11 cellular contexts compared by ENCODE assay signal in the genomic region with DNA sequence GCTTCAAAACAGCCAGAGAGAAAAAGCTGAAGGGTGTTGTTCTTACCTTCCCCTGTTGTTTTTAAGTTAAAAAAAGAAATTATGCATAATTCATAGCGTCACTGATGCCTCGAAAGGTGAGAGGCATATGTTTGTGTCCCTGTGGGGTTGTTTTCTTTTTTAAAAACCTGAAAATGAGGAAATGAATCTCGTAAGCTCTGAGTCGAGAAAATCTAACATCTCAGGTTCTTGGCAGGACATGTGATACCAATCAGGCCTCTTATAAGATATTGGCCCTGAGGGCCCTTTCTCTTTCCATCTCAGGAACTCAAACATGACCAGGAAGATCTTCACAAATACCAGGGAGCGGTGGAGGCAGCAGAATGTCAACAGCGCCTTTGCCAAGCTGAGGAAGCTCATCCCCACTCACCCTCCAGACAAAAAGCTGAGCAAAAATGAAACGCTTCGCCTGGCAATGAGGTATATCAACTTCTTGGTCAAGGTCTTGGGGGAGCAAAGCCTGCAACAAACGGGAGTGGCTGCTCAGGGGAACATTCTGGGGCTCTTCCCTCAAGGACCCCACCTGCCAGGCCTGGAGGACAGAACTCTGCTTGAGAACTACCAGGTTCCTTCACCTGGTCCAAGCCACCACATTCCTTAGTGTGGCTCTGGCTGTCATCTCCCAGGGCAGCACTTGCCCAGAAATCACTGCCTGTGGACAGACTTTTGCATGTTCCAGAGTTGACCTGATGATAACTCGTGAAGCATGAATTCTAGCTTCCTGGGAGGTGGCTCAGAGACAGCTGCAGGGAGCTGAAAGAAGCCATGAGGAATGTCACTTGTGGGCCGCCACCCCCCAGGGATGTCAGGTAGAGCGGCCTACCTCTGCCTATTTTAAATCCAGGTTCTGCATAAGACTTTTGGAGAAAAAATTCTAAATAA. TPM values are rescaled to one million over a fixed set of nuclear protein-coding genes. Genes with fewer than 3 reads are reported as not detected.
A peak's percentile ranks its signal among the peaks of the same experiment; 100 is the strongest.
DNase-seq lines count a peak whose midpoint lies in the region; ATAC-seq and TF ChIP-seq lines count a peak whose summit lies in the region.
"Had no signal": no experiment of that assay in that cellular context is flagged by ENCODE, and none has a peak within 500 bp of the region (broad histone marks: within the 10 kb centered on the region; RNA-seq: fewer than 3 reads in every experiment).

A gene (plus strand): TSS at position 274 of the 921 bp plus-strand sequence. CDS start 40 bp downstream, at position 314.

- intact Hi-C loops in CD14-positive monocyte (cut with micrococcal nuclease): no loop called here

- TF ChIP-seq CTCF in GM10248 (IDR thresholded peaks at IDR 0.05; ENCODE audit: control extremely low read depth, extremely low read depth, low read depth, missing control alignments) (no peak), WERI-Rb-1 (IDR thresholded peaks at IDR 0.05; ENCODE audit: low read depth, low read length) (no peak), CD14-positive monocyte (IDR thresholded peaks at IDR 0.05) (no peak)

- peak; percentile 49 for DNase-seq in GM10248 (ENCODE audit: extremely low spot score)
- no peak for DNase-seq in DMS153 treated with DMSO at 0.1 percent for 48 hours (lab: John Stamatoyannopoulos, UW; ENCODE audit: unreplicated experiment)
- no peak for DNase-seq in WERI-Rb-1
- DNase-seq in CD14-positive monocyte (ENCODE audit: low spot score): no peak
- no peak for DNase-seq in DMS 273 (lab: John Stamatoyannopoulos, UW; ENCODE audit: unreplicated experiment)
- DNase-seq: stimulated activated CD4-positive, alpha-beta T cell treated with anti-CD3 and anti-CD28 coated beads, Interleukin-12 subunit alpha, Interleukin-12 subunit beta, amount 100 ng/mL, for 4 hours had no signal

- no peak within 1 kb of the TSS for H3K27ac ChIP-seq in WERI-Rb-1
- H3K27ac ChIP-seq: A549 had no signal

- peaks cover 0 to 1% (median 0%) of the 10 kb centered on the region in 7 donors for H3K9me3 Mint-ChIP-seq in CD14-positive monocyte

- H3K27me3 ChIP-seq in WERI-Rb-1 (ENCODE audit: insufficient read depth, low read depth, severe bottlenecking): no peaks in the 10 kb centered on the region

- no peaks in the 10 kb centered on the region for H3K36me3 Mint-ChIP-seq in CD14-positive monocyte

- no peaks in the 10 kb centered on the region for H3K4me1 Mint-ChIP-seq in CD14-positive monocyte

- ATAC-seq in GM19395 (IDR thresholded peaks at IDR 0.05; ENCODE audit: unreplicated experiment) (peak; percentile 91), HG02759 (IDR thresholded peaks at IDR 0.05; ENCODE audit: unreplicated experiment) (peak; percentile 82), HG03520 (IDR thresholded peaks at IDR 0.05; ENCODE audit: unreplicated experiment) (peak; percentile 79)
- ATAC-seq: A549 had no signal

- H3K9me3 ChIP-seq in WERI-Rb-1 (ENCODE audit: severe bottlenecking): no peaks in the 10 kb centered on the region
- H3K9me3 ChIP-seq: A549 had no signal

- no peak within 1 kb of the TSS for H3K4me3 ChIP-seq in WERI-Rb-1 (ENCODE audit: low read depth, low read length)
- H3K4me3 ChIP-seq: A549 had no signal

- POLR2A ChIA-PET in GM10248 (lab: Yijun Ruan, JAX): no interaction called here

- CTCF ChIA-PET in GM10248 (lab: Yijun Ruan, JAX): interaction anchor here (0.8 to 2.0 kb wide), 4 partner anchors 11 to 103 kb away, joined by 3 to 6 read pairs (median 4); no protein-coding TSS in a partner anchor

- no peak within 1 kb of the TSS for H3K4me3 Mint-ChIP-seq in CD14-positive monocyte
- H3K4me3 Mint-ChIP-seq: brain had no signal

- peaks cover 12% of the 10 kb centered on the region for H3K36me3 ChIP-seq in WERI-Rb-1

- peaks cover under 1 to 14% (median 3%) of the 10 kb centered on the region in 3 donors for H3K27me3 Mint-ChIP-seq in CD14-positive monocyte (ENCODE audit: low read depth in 3 of 3)

- no peak within 1 kb of the TSS for H3K27ac Mint-ChIP-seq in CD14-positive monocyte
- H3K27ac Mint-ChIP-seq: brain had no signal

RNA-seq across cellular contexts. Expression of the gene that starts here (rescaled TPM):
- polyA plus RNA-seq in CD14-positive monocyte: not detected
